Comparison of ENCODE assay signal across 9 cellular contexts in the genomic region with DNA sequence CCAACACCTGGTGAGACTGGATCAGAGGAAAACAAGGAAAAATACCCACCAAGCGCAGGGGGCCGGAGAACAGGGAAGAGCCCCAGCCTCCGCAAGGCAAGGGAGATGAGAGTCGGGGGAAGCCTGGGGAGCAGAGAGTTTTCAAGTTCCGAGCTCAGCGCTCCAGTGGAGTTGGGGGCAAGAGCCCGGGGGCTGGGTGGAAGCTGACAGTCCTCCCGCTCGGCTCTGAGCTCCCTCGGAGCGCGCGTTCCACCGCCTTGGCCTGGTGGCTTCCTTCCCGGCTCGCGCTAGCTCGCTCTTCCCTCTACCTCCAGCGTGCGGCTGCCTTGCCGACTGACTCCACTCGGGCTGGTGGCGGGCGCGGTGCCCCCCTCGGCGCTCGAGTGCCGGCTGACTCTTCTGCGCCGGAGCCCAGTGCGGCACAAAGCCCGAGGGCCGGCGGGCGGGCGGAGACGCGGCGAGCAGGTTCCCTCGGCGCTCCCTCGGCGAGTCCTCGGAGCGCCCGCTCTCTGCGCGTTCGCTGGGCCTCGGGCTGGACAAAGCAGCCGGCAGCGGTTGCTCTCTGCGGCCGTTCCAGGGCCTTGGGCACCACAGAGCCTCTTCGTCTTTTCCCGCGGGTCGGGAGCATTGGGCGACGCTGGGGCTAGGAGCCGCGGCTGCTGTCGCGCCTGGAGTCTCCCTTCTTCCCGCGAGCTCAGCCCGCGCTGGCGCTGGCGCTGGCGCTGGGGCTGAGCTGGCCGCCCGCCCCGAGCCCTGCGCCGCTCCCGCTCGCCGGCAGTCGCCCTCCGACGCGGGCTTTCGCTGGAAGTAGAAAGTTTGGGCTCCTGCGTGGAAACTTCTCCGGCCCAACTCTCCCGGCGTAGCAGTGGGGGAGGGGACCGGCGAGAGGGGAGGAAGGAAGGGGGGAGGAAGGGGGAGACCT. TPM values are rescaled to one million over a fixed set of nuclear protein-coding genes. Genes with fewer than 3 reads are reported as not detected.
A peak's percentile ranks its signal among the peaks of the same experiment; 100 is the strongest.
DNase-seq lines count a peak whose midpoint lies in the region; TF ChIP-seq lines count a peak whose summit lies in the region.
"Had no signal": no experiment of that assay in that cellular context is flagged by ENCODE, and none has a peak within 500 bp of the region (broad histone marks: within the 10 kb centered on the region; RNA-seq: fewer than 3 reads in every experiment).

No MANE protein-coding gene starts in this region.

- no peaks in the 10 kb centered on the region for H3K9me3 Mint-ChIP-seq in activated T-helper 1 cell treated with anti-CD3 and anti-CD28 coated beads, Interleukin-12 subunit alpha, Interleukin-12 subunit beta, Interleukin-2, Interleukin-4 antibody, amounts not matched to agents 30 ng/mL and 10 ng/mL and 1 ng/mL, durations not matched to agents 14 hours and 24 hours and 36 hours

- H3K27ac ChIP-seq in right atrium auricular region = no peak overlapping the region
- H3K27ac ChIP-seq: VCaP had no signal

- H3K9me3 ChIP-seq in right atrium auricular region = no peaks in the 10 kb centered on the region

- H3K27ac Mint-ChIP-seq in activated T-helper 1 cell treated with anti-CD3 and anti-CD28 coated beads, Interleukin-12 subunit alpha, Interleukin-12 subunit beta, Interleukin-2, Interleukin-4 antibody, amounts not matched to agents 30 ng/mL and 10 ng/mL and 1 ng/mL, durations not matched to agents 14 hours and 24 hours and 36 hours = peak overlapping the region; percentile 69

- H3K4me1 ChIP-seq in right atrium auricular region = peaks cover 0 to 69% of the 10 kb centered on the region in 2 donors

- H3K27me3 ChIP-seq in right atrium auricular region = peaks cover 83 to 91% of the 10 kb centered on the region in 2 donors

- TF ChIP-seq CTCF in right atrium auricular region (IDR thresholded peaks at IDR 0.05) = no peak

- H3K4me3 Mint-ChIP-seq in activated T-helper 1 cell treated with anti-CD3 and anti-CD28 coated beads, Interleukin-12 subunit alpha, Interleukin-12 subunit beta, Interleukin-2, Interleukin-4 antibody, amounts not matched to agents 30 ng/mL and 10 ng/mL and 1 ng/mL, durations not matched to agents 14 hours and 24 hours and 36 hours = peak overlapping the region; percentile 61

- peaks cover 35% of the 10 kb centered on the region for H3K4me1 Mint-ChIP-seq in activated T-helper 1 cell treated with anti-CD3 and anti-CD28 coated beads, Interleukin-12 subunit alpha, Interleukin-12 subunit beta, Interleukin-2, Interleukin-4 antibody, amounts not matched to agents 30 ng/mL and 10 ng/mL and 1 ng/mL, durations not matched to agents 14 hours and 24 hours and 36 hours (ENCODE audit: low read depth)

- peaks cover 11% of the 10 kb centered on the region for H3K36me3 Mint-ChIP-seq in activated T-helper 1 cell treated with anti-CD3 and anti-CD28 coated beads, Interleukin-12 subunit alpha, Interleukin-12 subunit beta, Interleukin-2, Interleukin-4 antibody, amounts not matched to agents 30 ng/mL and 10 ng/mL and 1 ng/mL, durations not matched to agents 14 hours and 24 hours and 36 hours (ENCODE audit: low read depth)

- DNase-seq in D341Med (ENCODE audit: low spot score) (peak; percentile 73), right atrium auricular region (ENCODE audit: low spot score) (peak; percentile 36), skeletal muscle cell (ENCODE audit: low read depth) (no peak), SIG-M5 (lab: John Stamatoyannopoulos, UW) (no peak), NCI-H524 treated with DMSO at 0.1 percent for 48 hours (lab: John Stamatoyannopoulos, UW) (no peak), foreskin melanocyte (no peak)
- no peak for DNase-seq in activated T-helper 1 cell treated with anti-CD3 and anti-CD28 coated beads, Interleukin-12 subunit alpha, Interleukin-12 subunit beta, Interleukin-2, Interleukin-4 antibody, amounts not matched to agents 30 ng/mL and 10 ng/mL and 1 ng/mL, durations not matched to agents 14 hours and 24 hours and 36 hours (ENCODE audit: low spot score)

- intact Hi-C loops in activated T-helper 1 cell treated with anti-CD3 and anti-CD28 coated beads, Interleukin-12 subunit alpha, Interleukin-12 subunit beta, Interleukin-2, Interleukin-4 antibody, amounts not matched to agents 30 ng/mL and 10 ng/mL and 1 ng/mL, durations not matched to agents 14 hours and 24 hours and 36 hours (cut with micrococcal nuclease) = loop anchor here (2.0 kb wide), 1 partner anchor 15 kb away; no protein-coding TSS in a partner anchor

- no peak for TF ChIP-seq RAD21 in Ishikawa (IDR thresholded peaks at IDR 0.05; ENCODE audit: low read depth)

- no peak for TF ChIP-seq EP300 in Ishikawa (IDR thresholded peaks at IDR 0.05; ENCODE audit: borderline replicate concordance)

- H3K36me3 ChIP-seq in right atrium auricular region = no peaks in the 10 kb centered on the region

- peaks cover 79% of the 10 kb centered on the region for H3K27me3 Mint-ChIP-seq in activated T-helper 1 cell treated with anti-CD3 and anti-CD28 coated beads, Interleukin-12 subunit alpha, Interleukin-12 subunit beta, Interleukin-2, Interleukin-4 antibody, amounts not matched to agents 30 ng/mL and 10 ng/mL and 1 ng/mL, durations not matched to agents 14 hours and 24 hours and 36 hours (ENCODE audit: insufficient read depth)

- H3K4me3 ChIP-seq in right atrium auricular region (peak overlapping the region; percentile 24 to 38), skeletal muscle cell (ENCODE audit: low read depth, low read length) (peak overlapping the region; percentile 28)

TF ChIP-seq in Ishikawa, 13 proteins besides CTCF, POLR2A, EP300 and RAD21:
- TF ChIP-seq TEAD4 (IDR thresholded peaks at IDR 0.05) (0 out of 2 replicates have a peak, but pooled peaks have one; percentile 10), ZBTB7A (IDR thresholded peaks at IDR 0.05; ENCODE audit: low read depth) (no peak), TCF12 (IDR thresholded peaks at IDR 0.05; ENCODE audit: low read depth) (peak; percentile 42; the same call in 1 of the 2 replicates), YY1 (IDR thresholded peaks at IDR 0.05; ENCODE audit: low read depth) (0 out of 2 replicates have a peak, but pooled peaks have one; percentile 11)
- TF ChIP-seq, protein P1, sequence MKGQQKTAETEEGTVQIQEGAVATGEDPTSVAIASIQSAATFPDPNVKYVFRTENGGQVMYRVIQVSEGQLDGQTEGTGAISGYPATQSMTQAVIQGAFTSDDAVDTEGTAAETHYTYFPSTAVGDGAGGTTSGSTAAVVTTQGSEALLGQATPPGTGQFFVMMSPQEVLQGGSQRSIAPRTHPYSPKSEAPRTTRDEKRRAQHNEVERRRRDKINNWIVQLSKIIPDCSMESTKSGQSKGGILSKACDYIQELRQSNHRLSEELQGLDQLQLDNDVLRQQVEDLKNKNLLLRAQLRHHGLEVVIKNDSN (IDR thresholded peaks at IDR 0.05) = no peak
- TF ChIP-seq, protein P2, sequence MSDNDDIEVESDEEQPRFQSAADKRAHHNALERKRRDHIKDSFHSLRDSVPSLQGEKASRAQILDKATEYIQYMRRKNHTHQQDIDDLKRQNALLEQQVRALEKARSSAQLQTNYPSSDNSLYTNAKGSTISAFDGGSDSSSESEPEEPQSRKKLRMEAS (IDR thresholded peaks at IDR 0.05) = peak; percentile 39

RNA-seq across cellular contexts. Expression of a gene that starts 1.0 kb away (rescaled TPM):
- total RNA-seq in activated T-helper 1 cell treated with anti-CD3 and anti-CD28 coated beads, Interleukin-12 subunit alpha, Interleukin-12 subunit beta, Interleukin-2, Interleukin-4 antibody, amounts not matched to agents 30 ng/mL and 10 ng/mL and 1 ng/mL, durations not matched to agents 14 hours and 24 hours and 36 hours = not detected in 2 replicates
- total RNA-seq in right atrium auricular region = not detected

Comparison
In these comparisons a context has a peak if more than half of its experiments do, and no peak if none do; other contexts are left out.
1. DNase-seq: peak in D341Med (single experiment) and right atrium auricular region (single experiment); none in activated T-helper 1 cell treated with anti-CD3 and anti-CD28 coated beads, Interleukin-12 subunit alpha, Interleukin-12 subunit beta, Interleukin-2, Interleukin-4 antibody, amounts not matched to agents 30 ng/mL and 10 ng/mL and 1 ng/mL, durations not matched to agents 14 hours and 24 hours and 36 hours (single experiment), skeletal muscle cell (single experiment), SIG-M5 (single experiment), NCI-H524 treated with DMSO at 0.1 percent for 48 hours (single experiment) and foreskin melanocyte (single experiment).